ENCODE assay signal across 18 cellular contexts in the genomic region with DNA sequence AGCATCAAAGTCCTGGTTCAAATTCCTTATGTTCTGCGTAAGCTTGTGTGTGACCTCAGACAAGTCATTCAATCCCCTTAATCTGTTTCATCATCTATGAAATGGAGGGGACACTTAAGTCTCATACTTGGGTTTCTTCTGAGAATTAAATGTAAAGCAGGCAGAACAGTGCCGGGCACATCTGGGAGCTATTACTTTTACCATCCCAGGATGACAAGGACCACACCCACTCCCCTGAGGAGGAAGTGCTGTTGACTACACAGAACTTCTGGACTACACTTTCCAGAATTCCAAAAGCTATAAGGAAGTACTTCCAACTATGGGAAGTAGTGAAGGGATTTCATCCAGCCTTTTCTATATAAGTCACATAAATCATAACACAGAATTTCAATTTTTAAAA.
"Had no signal": no experiment of that assay in that cellular context is flagged by ENCODE, and none has a peak within 500 bp of the region (broad histone marks: within the 10 kb centered on the region; RNA-seq: fewer than 3 reads in every experiment).

No MANE protein-coding gene starts in this region.

- H3K4me3 ChIP-seq: heart right ventricle, smooth muscle cell, suprapubic skin had no signal

- ATAC-seq: activated CD8-positive, alpha-beta T cell treated with anti-CD3 and anti-CD28 coated beads for 36 hours; heart right ventricle; naive thymus-derived CD8-positive, alpha-beta T cell; sciatic nerve; stimulated activated naive CD8-positive, alpha-beta T cell treated with anti-CD3 and anti-CD28 coated beads, Interleukin-15, amount 100 ng/mL, for 72 hours had no signal

- H3K36me3 ChIP-seq: brain microvascular endothelial cell, heart right ventricle, suprapubic skin had no signal

- DNase-seq: activated CD4-positive, alpha-beta T cell treated with anti-CD3 and anti-CD28 coated beads for 48 hours; activated CD4-positive, CD25-positive, alpha-beta regulatory T cell; activated CD8-positive, alpha-beta T cell treated with anti-CD3 and anti-CD28 coated beads for 36 hours; activated naive CD4-positive, alpha-beta T cell treated with Interleukin-2 at 50 U/mL for 16 hours; activated T-cell treated with anti-CD3 and anti-CD28 coated beads, Interleukin-2, amount 50 U/mL, for 1 hour; aorta; brain microvascular endothelial cell; central memory CD4-positive, alpha-beta T cell; endodermal cell; heart right ventricle; naive thymus-derived CD8-positive, alpha-beta T cell; stimulated activated CD4-positive, alpha-beta T cell treated with anti-CD3 and anti-CD28 coated beads, Interleukin-4, amount 100 ng/mL, for 1 hour; stimulated activated naive CD8-positive, alpha-beta T cell treated with anti-CD3 and anti-CD28 coated beads, Interleukin-15, amount 100 ng/mL, for 72 hours; T-helper 9 cell; trophoblast cell had no signal

- H3K4me1 ChIP-seq: heart right ventricle, suprapubic skin had no signal

- H3K27me3 ChIP-seq: brain microvascular endothelial cell, heart right ventricle, suprapubic skin had no signal
